Comparison of ENCODE assay signal across 23 cellular contexts in the genomic region with DNA sequence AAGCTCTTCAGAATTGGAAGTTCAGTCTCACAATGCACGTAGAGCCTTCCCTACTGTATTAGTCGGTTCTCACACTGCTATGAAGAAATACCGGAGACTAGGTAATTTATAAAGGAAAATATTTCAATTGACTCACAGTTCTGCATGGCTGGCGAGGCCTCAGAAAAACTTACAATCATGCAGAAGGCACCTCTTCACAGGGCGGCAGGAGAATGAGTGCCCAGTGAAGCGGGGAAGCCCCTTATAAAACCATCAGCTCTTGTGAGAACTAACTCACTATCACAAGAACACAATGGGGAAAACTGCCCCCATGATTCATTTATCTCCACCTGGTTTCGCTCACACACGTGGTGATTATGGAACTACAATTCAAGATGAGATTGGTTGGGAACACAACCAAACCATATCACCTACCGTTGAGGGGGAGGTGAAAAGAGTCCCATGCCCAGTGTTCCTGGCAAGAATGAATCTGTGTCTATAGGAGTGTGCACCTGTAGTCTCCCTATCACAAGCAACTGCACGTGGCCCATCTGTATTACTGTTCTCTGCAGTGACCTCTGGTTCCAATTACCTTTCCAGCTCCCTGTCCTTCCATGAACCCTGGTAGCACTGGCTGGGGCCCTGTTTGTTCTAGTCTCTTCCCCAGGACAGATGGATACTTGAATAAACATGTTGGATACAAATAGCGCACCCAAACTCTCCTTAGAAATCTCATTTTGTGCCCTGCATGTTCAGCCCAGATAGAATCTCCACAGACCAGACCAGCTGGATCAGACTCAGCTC. TPM values are rescaled to one million over a fixed set of nuclear protein-coding genes. Genes with fewer than 3 reads are reported as not detected.
DNase-seq lines count a peak whose midpoint lies in the region; ATAC-seq, FAIRE-seq and TF ChIP-seq lines count a peak whose summit lies in the region.
"Had no signal": no experiment of that assay in that cellular context is flagged by ENCODE, and none has a peak within 500 bp of the region (broad histone marks: within the 10 kb centered on the region; RNA-seq: fewer than 3 reads in every experiment).

No MANE protein-coding gene starts in this region.

- CTCF ChIA-PET in HEK293T (lab: Yijun Ruan, JAX), result no interaction called here

- no peak for TF ChIP-seq CTCF in C4-2B (conservative IDR thresholded peaks at IDR 0.05)

- peak; percentile 94 for FAIRE-seq in RCC 7860 (lab: Jason Lieb, UNC)
- FAIRE-seq: A204.1, GM12878, H1 had no signal

- ATAC-seq in HG03159 (IDR thresholded peaks at IDR 0.05; ENCODE audit: unreplicated experiment) (no peak), GM18520 (IDR thresholded peaks at IDR 0.05; ENCODE audit: unreplicated experiment) (no peak)
- ATAC-seq: GM12878, HCT116, Right ventricle myocardium inferior had no signal

- DNase-seq in RCC 7860 (ENCODE audit: low spot score) (peak; percentile 87), kidney glomerular epithelial cell (lab: John Stamatoyannopoulos, UW) (peak; percentile 94), renal cortical epithelial cell (ENCODE audit: low read depth) (peak; percentile 90), HEK293T (ENCODE audit: extremely low spot score) (no peak), NCI-H748 (lab: John Stamatoyannopoulos, UW; ENCODE audit: unreplicated experiment) (no peak)
- DNase-seq: DND-41, KBM-7, NCI-H1092, NCI-H1436, NCI-H2029, NCI-H2171, NCI-H345, NCI-H524, NCI-H82 had no signal

- POLR2A ChIA-PET in HEK293T (lab: Yijun Ruan, JAX), result no interaction called here

- H3K27ac ChIP-seq in C4-2B, result peak overlapping the region; percentile 11; the same call in 1 of the 2 replicates
- H3K27ac ChIP-seq: SJSA1 had no signal

TF ChIP-seq in HEK293T, 16 proteins besides CTCF, POLR2A, EP300 and RAD21:
- TF ChIP-seq TARDBP (IDR thresholded peaks at IDR 0.05), result no peak
- TF ChIP-seq HDGF (IDR thresholded peaks at IDR 0.05; ENCODE audit: borderline replicate concordance), result no peak
- TF ChIP-seq, protein P1, sequence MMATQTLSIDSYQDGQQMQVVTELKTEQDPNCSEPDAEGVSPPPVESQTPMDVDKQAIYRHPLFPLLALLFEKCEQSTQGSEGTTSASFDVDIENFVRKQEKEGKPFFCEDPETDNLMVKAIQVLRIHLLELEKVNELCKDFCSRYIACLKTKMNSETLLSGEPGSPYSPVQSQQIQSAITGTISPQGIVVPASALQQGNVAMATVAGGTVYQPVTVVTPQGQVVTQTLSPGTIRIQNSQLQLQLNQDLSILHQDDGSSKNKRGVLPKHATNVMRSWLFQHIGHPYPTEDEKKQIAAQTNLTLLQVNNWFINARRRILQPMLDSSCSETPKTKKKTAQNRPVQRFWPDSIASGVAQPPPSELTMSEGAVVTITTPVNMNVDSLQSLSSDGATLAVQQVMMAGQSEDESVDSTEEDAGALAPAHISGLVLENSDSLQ (IDR thresholded peaks at IDR 0.05), result no peak
TF ChIP-seq in HEK293T: peak in this region for 0.

RNA-seq across cellular contexts. Expression of a gene that starts 44.4 kb away (rescaled TPM):
- total RNA-seq in renal cortical epithelial cell, result 110 and 186 TPM in 2 replicates

Comparison
In these comparisons a context has a peak if more than half of its experiments do, and no peak if none do; other contexts are left out.
1. DNase-seq: peak in RCC 7860 (single experiment), kidney glomerular epithelial cell (single experiment) and renal cortical epithelial cell (single experiment); none in HEK293T (single experiment) and NCI-H748 (single experiment).